ENCODE assay signal across 7 cellular contexts in genomic region chr17:31009036-31009702, GRCh38. TPM values are rescaled to one million over a fixed set of nuclear protein-coding genes. Genes with fewer than 3 reads are reported as not detected.
DNase-seq lines count a peak whose midpoint lies in the region; ATAC-seq, FAIRE-seq and TF ChIP-seq lines count a peak whose summit lies in the region.
"Not testable (repeated sequence)": the region's sequence is repeated elsewhere in the genome, so short reads cannot be mapped to it uniquely, and the experiment has no call there.

No MANE protein-coding gene starts in this region.

- H3K27ac Mint-ChIP-seq in chondrocyte (ENCODE audit: unreplicated experiment) (peak overlapping the region; percentile 90), mesothelial cell of epicardium (peak overlapping the region; percentile 96)

- H3K9me2 ChIP-seq in PC-3 (replicated peaks; ENCODE audit: low read length) = not testable (repeated sequence)

- TF ChIP-seq CTCF in PC-3 (conservative IDR thresholded peaks at IDR 0.05; ENCODE audit: low read depth, low read length); chondrocyte (IDR thresholded peaks at IDR 0.05); cardiac muscle cell (IDR thresholded peaks at IDR 0.05; ENCODE audit: low read depth, low read length); mesothelial cell of epicardium (IDR thresholded peaks at IDR 0.05; ENCODE audit: unreplicated experiment): not testable (repeated sequence)

- not testable (repeated sequence) for H4K20me1 ChIP-seq in PC-3 (ENCODE audit: low read length)

- H3K27me3 ChIP-seq in PC-3 (ENCODE audit: low read length) = not testable (repeated sequence)
- peaks cover 43% of the 10 kb centered on the region for H3K27me3 ChIP-seq in cardiac muscle cell

- H3K36me3 ChIP-seq in PC-3 (ENCODE audit: low read depth, low read length); cardiac muscle cell: not testable (repeated sequence)

- H3K36me3 Mint-ChIP-seq in chondrocyte (ENCODE audit: low read depth) (peaks cover 16% of the 10 kb centered on the region), mesothelial cell of epicardium (peaks cover 21% of the 10 kb centered on the region)

- intact Hi-C loops in PC-3 (cut with micrococcal nuclease) = not testable (repeated sequence)

- peaks cover 13% of the 10 kb centered on the region for H3K4me1 ChIP-seq in PC-3 (ENCODE audit: insufficient read depth, low read length)
- H3K4me1 ChIP-seq in cardiac muscle cell (ENCODE audit: low read depth) = not testable (repeated sequence)

- H3K4me2 ChIP-seq in PC-3 (ENCODE audit: low read length) = peak overlapping the region; percentile 91

- not testable (repeated sequence) for H3F3A ChIP-seq in PC-3 (ENCODE audit: low read length, unreplicated experiment)

- H3K4me3 Mint-ChIP-seq in chondrocyte (ENCODE audit: unreplicated experiment) = peak overlapping the region; percentile 79
- H3K4me3 Mint-ChIP-seq in mesothelial cell of epicardium = peak overlapping the region; percentile 90

- H3K79me2 ChIP-seq in PC-3 (ENCODE audit: low read length) = not testable (repeated sequence)

- not testable (repeated sequence) for DNase-seq in GM18507 (ENCODE audit: extremely low spot score, insufficient read length, low read depth); chondrocyte (ENCODE audit: low spot score)
- peak; percentile 23 for DNase-seq in PC-3
- DNase-seq in activated T-helper 1 cell treated with Interleukin-2 at 50 U/mL for 16 hours (ENCODE audit: low read depth) = peak; percentile 13
- peak in 1 of 2 donors; percentile 14 for DNase-seq in cardiac muscle cell (ENCODE audit: low read depth in 1 of 2, low spot score in 1 of 2)
- DNase-seq in mesothelial cell of epicardium (ENCODE audit: low spot score in 2 of 2, unreplicated experiment in 2 of 2) = peak in 1 of 2 experiments; percentile 43
- peak in 2 of 3 donors; percentile 3 to 6 for DNase-seq in stimulated activated CD4-positive, alpha-beta T cell treated with anti-CD3 and anti-CD28 coated beads, Interleukin-12 subunit alpha, Interleukin-12 subunit beta, amount 100 ng/mL, for 48 hours (ENCODE audit: low read depth in 2 of 3, low spot score in 1 of 3)

- H2AFZ ChIP-seq in PC-3 (ENCODE audit: low read length) = peak overlapping the region; percentile 89

- FAIRE-seq in GM18507 (lab: Jason Lieb, UNC) = peak; percentile 5

- not testable (repeated sequence) for BruUV-seq in PC-3 (replicated peaks; lab: Mats Ljungman, UMichigan)

- peak overlapping the region; percentile 80 for H3K4me3 ChIP-seq in PC-3 (ENCODE audit: low read length)
- peak overlapping the region; percentile 32 for H3K4me3 ChIP-seq in cardiac muscle cell

- CTCF ChIA-PET in PC-3 (lab: Charles Lee) = not testable (repeated sequence)

- H3K9ac ChIP-seq in PC-3 (ENCODE audit: low read length) = peak overlapping the region; percentile 48

- H3K4me1 Mint-ChIP-seq in chondrocyte (ENCODE audit: low read depth) (peaks cover 55% of the 10 kb centered on the region), mesothelial cell of epicardium (peaks cover 18% of the 10 kb centered on the region)

- peak; percentile 37 for ATAC-seq in PC-3

- H3K9me3 ChIP-seq in PC-3 (ENCODE audit: low read length); cardiac muscle cell (ENCODE audit: low read depth): not testable (repeated sequence)

- not testable (repeated sequence) for H3K27me3 Mint-ChIP-seq in chondrocyte (ENCODE audit: low read depth); mesothelial cell of epicardium (ENCODE audit: low read depth)

- H3K27ac ChIP-seq in PC-3 (ENCODE audit: low read length); cardiac muscle cell: not testable (repeated sequence)

- H3K9me3 Mint-ChIP-seq in chondrocyte (ENCODE audit: low read depth); mesothelial cell of epicardium: not testable (repeated sequence)

- POLR2A ChIA-PET in PC-3 (lab: Charles Lee; ENCODE audit: unreplicated experiment) = not testable (repeated sequence)

RNA-seq across cellular contexts. Expression of gene RNF135, which starts 38.3 kb away (rescaled TPM):
- 10.4 and 10.7 TPM in 2 replicates for total RNA-seq in PC-3 (2014; rRNA removed)
- 14.7 to 15.7 TPM (median 15.0 TPM) in 3 replicates for total RNA-seq in chondrocyte
- total RNA-seq in cardiac muscle cell = 2.6 and 4.1 TPM in 2 replicates
- 1.3 and 1.4 TPM in 2 replicates for polyA plus RNA-seq in cardiac muscle cell
- 15.4 to 15.8 TPM (median 15.7 TPM) in 3 replicates for total RNA-seq in mesothelial cell of epicardium
